In the genomic region with DNA sequence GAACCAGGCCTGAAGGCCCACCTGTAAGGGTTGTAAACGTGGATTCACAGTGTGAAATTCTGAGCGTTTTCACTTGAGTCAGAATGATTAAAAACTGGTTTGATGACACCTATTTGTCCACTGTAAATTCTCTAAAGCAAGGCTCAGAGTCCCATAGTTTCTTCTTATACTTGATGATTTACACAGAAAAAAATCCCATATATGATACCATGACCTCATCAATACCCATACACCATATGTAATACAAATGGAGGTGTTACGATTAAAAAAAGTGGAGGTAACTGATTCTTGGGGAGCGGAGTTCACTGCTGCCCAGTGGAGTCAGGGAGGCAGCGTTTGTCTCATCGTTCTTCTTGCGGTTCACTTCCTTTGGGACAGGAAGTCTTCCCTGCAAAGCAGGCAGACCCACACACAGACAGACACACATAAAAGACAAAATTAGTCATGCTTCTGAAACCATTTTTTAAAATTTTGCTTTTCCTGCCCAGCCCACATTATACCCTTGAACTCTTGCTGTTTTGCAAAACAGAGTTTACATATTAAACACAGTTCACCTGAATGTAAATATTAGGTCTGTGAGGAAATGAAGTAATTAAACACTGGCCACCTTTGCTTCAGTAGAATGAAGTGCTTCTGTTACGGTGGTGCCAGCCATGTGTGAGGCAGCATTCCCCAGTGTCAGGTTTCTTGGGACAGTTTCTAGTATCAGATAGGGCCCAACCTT, we compare ENCODE assay signal across 19 cellular contexts. TPM values are rescaled to one million over a fixed set of nuclear protein-coding genes. Genes with fewer than 3 reads are reported as not detected.
DNase-seq lines count a peak whose midpoint lies in the region; ATAC-seq and TF ChIP-seq lines count a peak whose summit lies in the region.
"Had no signal": no experiment of that assay in that cellular context is flagged by ENCODE, and none has a peak within 500 bp of the region (broad histone marks: within the 10 kb centered on the region; RNA-seq: fewer than 3 reads in every experiment).

No MANE protein-coding gene starts in this region.

- TF ChIP-seq CTCF in liver (IDR thresholded peaks at IDR 0.05; ENCODE audit: low read depth, low read length, missing input control), result no peak

- no peak overlapping the region for H3K9ac ChIP-seq in liver (ENCODE audit: low read depth in 1 of 2, low read length in 2 of 2)

- ATAC-seq in GM21423 (IDR thresholded peaks at IDR 0.05; ENCODE audit: unreplicated experiment) (peak; percentile 55), HG03159 (IDR thresholded peaks at IDR 0.05; ENCODE audit: unreplicated experiment) (no peak)
- ATAC-seq: left cardiac atrium, psoas muscle had no signal

- WGBS in liver, result 63% methylated on average over 8 of the region's 8 CpGs

- H3K9me3 ChIP-seq in liver (ENCODE audit: control insufficient read depth in 4 of 4, low read length in 3 of 4), result no peaks in the 10 kb centered on the region
- H3K9me3 ChIP-seq: psoas muscle, suprapubic skin had no signal

- H3K4me1 ChIP-seq in liver (ENCODE audit: control insufficient read depth in 4 of 4, insufficient read depth in 4 of 4, low read length in 3 of 4), result peaks cover 2 to 48% (median 22%) of the 10 kb centered on the region in 4 donors

- peak; percentile 30 to 40 for TF ChIP-seq RAD21 in liver (IDR thresholded peaks at IDR 0.05)

- H3K4me3 ChIP-seq in liver (ENCODE audit: low read depth in 1 of 3, low read length in 3 of 3), result no peak overlapping the region
- H3K4me3 ChIP-seq: psoas muscle, suprapubic skin had no signal

- no peaks in the 10 kb centered on the region for H3K27me3 ChIP-seq in liver (ENCODE audit: control insufficient read depth in 4 of 4, insufficient read depth in 4 of 4, low read length in 3 of 4)
- H3K27me3 ChIP-seq: suprapubic skin had no signal

- DNase-seq in NCI-H2081 (lab: John Stamatoyannopoulos, UW), result peak; percentile 3 to 23
- DNase-seq in NCI-H2081 treated with DMSO at 0.1 percent for 48 hours (lab: John Stamatoyannopoulos, UW), result no peak
- peak; percentile 54 for DNase-seq in NCI-H748 (lab: John Stamatoyannopoulos, UW; ENCODE audit: unreplicated experiment)
- no peak for DNase-seq in NCI-H2107 treated with DMSO at 0.1 percent for 48 hours (lab: John Stamatoyannopoulos, UW; ENCODE audit: unreplicated experiment)
- DNase-seq in MV-4-11 (lab: John Stamatoyannopoulos, UW), result no peak
- DNase-seq: 8988T; activated CD4-positive, alpha-beta T cell treated with anti-CD3 and anti-CD28 coated beads, Interleukin-2, amount 50 U/mL, for 48 hours; activated gamma-delta T cell treated with Interleukin-2 at 50 U/mL for 16 hours; hippocampal formation; left cardiac atrium; NCI-H1694 treated with DMSO at 0.1 percent for 48 hours; psoas muscle; stimulated activated CD4-positive, alpha-beta T cell treated with anti-CD3 and anti-CD28 coated beads, Interleukin-15, amount 100 ng/mL, for 24 hours; T1000 had no signal

- H3K36me3 ChIP-seq in liver (ENCODE audit: control insufficient read depth in 4 of 4, insufficient read depth in 3 of 4, low read depth in 1 of 4, low read length in 3 of 4), result peaks cover 0 to 6% (median 0%) of the 10 kb centered on the region in 4 donors

- H3K27ac ChIP-seq in liver (ENCODE audit: low read depth in 1 of 2, low read length in 2 of 2), result peak overlapping the region; percentile 22 to 41
- H3K27ac ChIP-seq: C4-2B, psoas muscle, suprapubic skin had no signal

TF ChIP-seq in liver, 16 proteins besides CTCF, POLR2A, EP300 and RAD21:
- no peak for TF ChIP-seq TAF1 (conservative IDR thresholded peaks at IDR 0.05)
- peak in 1 of 2 donors; percentile 38 for TF ChIP-seq JUND (IDR thresholded peaks at IDR 0.05)
- TF ChIP-seq SP1 (IDR thresholded peaks at IDR 0.05), result peak; percentile 79
- TF ChIP-seq NR2F2 (IDR thresholded peaks at IDR 0.05), result no peak
- peak; percentile 88 to 90 for TF ChIP-seq RXRA (IDR thresholded peaks at IDR 0.05)
- TF ChIP-seq HNF4G (IDR thresholded peaks at IDR 0.05), result peak; percentile 29
- TF ChIP-seq YY1 (IDR thresholded peaks at IDR 0.05), result peak; percentile 31
- TF ChIP-seq, protein P1, sequence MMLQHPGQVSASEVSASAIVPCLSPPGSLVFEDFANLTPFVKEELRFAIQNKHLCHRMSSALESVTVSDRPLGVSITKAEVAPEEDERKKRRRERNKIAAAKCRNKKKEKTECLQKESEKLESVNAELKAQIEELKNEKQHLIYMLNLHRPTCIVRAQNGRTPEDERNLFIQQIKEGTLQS (IDR thresholded peaks at IDR 0.05), result no peak
- TF ChIP-seq, protein P2, sequence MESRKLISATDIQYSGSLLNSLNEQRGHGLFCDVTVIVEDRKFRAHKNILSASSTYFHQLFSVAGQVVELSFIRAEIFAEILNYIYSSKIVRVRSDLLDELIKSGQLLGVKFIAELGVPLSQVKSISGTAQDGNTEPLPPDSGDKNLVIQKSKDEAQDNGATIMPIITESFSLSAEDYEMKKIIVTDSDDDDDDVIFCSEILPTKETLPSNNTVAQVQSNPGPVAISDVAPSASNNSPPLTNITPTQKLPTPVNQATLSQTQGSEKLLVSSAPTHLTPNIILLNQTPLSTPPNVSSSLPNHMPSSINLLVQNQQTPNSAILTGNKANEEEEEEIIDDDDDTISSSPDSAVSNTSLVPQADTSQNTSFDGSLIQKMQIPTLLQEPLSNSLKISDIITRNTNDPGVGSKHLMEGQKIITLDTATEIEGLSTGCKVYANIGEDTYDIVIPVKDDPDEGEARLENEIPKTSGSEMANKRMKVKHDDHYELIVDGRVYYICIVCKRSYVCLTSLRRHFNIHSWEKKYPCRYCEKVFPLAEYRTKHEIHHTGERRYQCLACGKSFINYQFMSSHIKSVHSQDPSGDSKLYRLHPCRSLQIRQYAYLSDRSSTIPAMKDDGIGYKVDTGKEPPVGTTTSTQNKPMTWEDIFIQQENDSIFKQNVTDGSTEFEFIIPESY (IDR thresholded peaks at IDR 0.05), result peak; percentile 13
- peak; percentile 71 to 75 for TF ChIP-seq HNF4A (conservative IDR thresholded peaks at IDR 0.05)
- TF ChIP-seq, protein P3, sequence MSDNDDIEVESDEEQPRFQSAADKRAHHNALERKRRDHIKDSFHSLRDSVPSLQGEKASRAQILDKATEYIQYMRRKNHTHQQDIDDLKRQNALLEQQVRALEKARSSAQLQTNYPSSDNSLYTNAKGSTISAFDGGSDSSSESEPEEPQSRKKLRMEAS (IDR thresholded peaks at IDR 0.05), result peak; percentile 47
- no peak for TF ChIP-seq EGR1 (IDR thresholded peaks at IDR 0.05; ENCODE audit: low read depth in 2 of 2)
- TF ChIP-seq FOXA1 (IDR thresholded peaks at IDR 0.05), result peak; percentile 76
- TF ChIP-seq, protein P4, sequence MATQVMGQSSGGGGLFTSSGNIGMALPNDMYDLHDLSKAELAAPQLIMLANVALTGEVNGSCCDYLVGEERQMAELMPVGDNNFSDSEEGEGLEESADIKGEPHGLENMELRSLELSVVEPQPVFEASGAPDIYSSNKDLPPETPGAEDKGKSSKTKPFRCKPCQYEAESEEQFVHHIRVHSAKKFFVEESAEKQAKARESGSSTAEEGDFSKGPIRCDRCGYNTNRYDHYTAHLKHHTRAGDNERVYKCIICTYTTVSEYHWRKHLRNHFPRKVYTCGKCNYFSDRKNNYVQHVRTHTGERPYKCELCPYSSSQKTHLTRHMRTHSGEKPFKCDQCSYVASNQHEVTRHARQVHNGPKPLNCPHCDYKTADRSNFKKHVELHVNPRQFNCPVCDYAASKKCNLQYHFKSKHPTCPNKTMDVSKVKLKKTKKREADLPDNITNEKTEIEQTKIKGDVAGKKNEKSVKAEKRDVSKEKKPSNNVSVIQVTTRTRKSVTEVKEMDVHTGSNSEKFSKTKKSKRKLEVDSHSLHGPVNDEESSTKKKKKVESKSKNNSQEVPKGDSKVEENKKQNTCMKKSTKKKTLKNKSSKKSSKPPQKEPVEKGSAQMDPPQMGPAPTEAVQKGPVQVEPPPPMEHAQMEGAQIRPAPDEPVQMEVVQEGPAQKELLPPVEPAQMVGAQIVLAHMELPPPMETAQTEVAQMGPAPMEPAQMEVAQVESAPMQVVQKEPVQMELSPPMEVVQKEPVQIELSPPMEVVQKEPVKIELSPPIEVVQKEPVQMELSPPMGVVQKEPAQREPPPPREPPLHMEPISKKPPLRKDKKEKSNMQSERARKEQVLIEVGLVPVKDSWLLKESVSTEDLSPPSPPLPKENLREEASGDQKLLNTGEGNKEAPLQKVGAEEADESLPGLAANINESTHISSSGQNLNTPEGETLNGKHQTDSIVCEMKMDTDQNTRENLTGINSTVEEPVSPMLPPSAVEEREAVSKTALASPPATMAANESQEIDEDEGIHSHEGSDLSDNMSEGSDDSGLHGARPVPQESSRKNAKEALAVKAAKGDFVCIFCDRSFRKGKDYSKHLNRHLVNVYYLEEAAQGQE (IDR thresholded peaks at IDR 0.05), result no peak
- peak; percentile 86 for TF ChIP-seq FOXA2 (IDR thresholded peaks at IDR 0.05)
- TF ChIP-seq GABPA (IDR thresholded peaks at IDR 0.05 in 1 of 2, conservative IDR thresholded peaks at IDR 0.05 in 1 of 2), result peak in 1 of 2 donors; percentile 14

RNA-seq across cellular contexts. Expression of a gene that starts 26.2 kb away (rescaled TPM):
- 10 to 100 TPM; 12.6 to 82.7 TPM for total RNA-seq in liver
- polyA plus RNA-seq in liver, result 1 to 10 TPM; 3.0 to 7.0 TPM

Comparison
In these comparisons a context has a peak if more than half of its experiments do, and no peak if none do; other contexts are left out.
1. DNase-seq: peak in NCI-H2081 (2 of 2) and NCI-H748 (single experiment); none in NCI-H2081 treated with DMSO at 0.1 percent for 48 hours (single experiment), NCI-H2107 treated with DMSO at 0.1 percent for 48 hours (single experiment) and MV-4-11 (single experiment).